8 cellular contexts compared by ENCODE assay signal in genomic region chr2:216632952-216633615, GRCh38. TPM values are rescaled to one million over a fixed set of nuclear protein-coding genes. Genes with fewer than 3 reads are reported as not detected.
DNase-seq lines count a peak whose midpoint lies in the region; ATAC-seq, FAIRE-seq and TF ChIP-seq lines count a peak whose summit lies in the region.

Gene IGFBP2 (plus strand): TSS chr2:216633420. CDS start chr2:216633524, 104 bp downstream.

- peaks cover 79% of the 10 kb centered on the region for H3K4me1 Mint-ChIP-seq in brain
- peaks cover 27 to 31% of the 10 kb centered on the region in 2 donors for H3K4me1 Mint-ChIP-seq in immature natural killer cell

- peaks cover 30% of the 10 kb centered on the region for H3K36me3 Mint-ChIP-seq in brain
- H3K36me3 Mint-ChIP-seq in immature natural killer cell: peaks cover 0 to 4% (median 4%) of the 10 kb centered on the region in 3 donors

- DNase-seq in AG04450 (ENCODE audit: low read depth, low spot score): no peak
- peak; percentile 26 for DNase-seq in NOMO-1 treated with dmso at 0.1 percent for 144 hours (lab: John Stamatoyannopoulos, UW; ENCODE audit: unreplicated experiment)
- DNase-seq in immature natural killer cell: peak; percentile 15 to 34 (median 29)
- peak; percentile 33 for DNase-seq in small intestine
- DNase-seq in T1000 (lab: John Stamatoyannopoulos, UW): no peak

- CTCF ChIA-PET in AG04450 (lab: Charles Lee): interaction anchor here (1.5 kb wide), 1 partner anchor 34 kb away, joined by 3 read pairs; no protein-coding TSS in a partner anchor

- H3K9me3 ChIP-seq in AG04450 (ENCODE audit: control insufficient read depth, insufficient read depth, low read length) (no peaks in the 10 kb centered on the region; the same call in 1 of the 2 replicates), small intestine (ENCODE audit: control insufficient read depth, low read depth) (no peaks in the 10 kb centered on the region)

- no peak within 1 kb of the TSS for H3K27ac ChIP-seq in AG04450 (ENCODE audit: low read depth, low read length)
- peak within 1 kb of the TSS in 1 of 2 donors; percentile 32 for H3K27ac ChIP-seq in small intestine (ENCODE audit: low read depth in 1 of 2, low read length in 1 of 2)

- peak within 1 kb of the TSS; percentile 96 to 99 (median 98) for H3K27ac Mint-ChIP-seq in brain
- peak within 1 kb of the TSS in 1 of 6 donors; percentile 77 for H3K27ac Mint-ChIP-seq in immature natural killer cell

- no peak for TF ChIP-seq CTCF in AG04450 (IDR thresholded peaks at IDR 0.05; ENCODE audit: low read depth, low read length)
- TF ChIP-seq CTCF in brain (conservative IDR thresholded peaks at IDR 0.05): no peak

- H3K4me3 ChIP-seq in AG04450 (ENCODE audit: low read depth, low read length) (peak within 1 kb of the TSS; percentile 63), small intestine (ENCODE audit: low read depth in 1 of 2, low read length in 2 of 2) (peak within 1 kb of the TSS; percentile 37 to 57)

- WGBS in small intestine, 3 donors: 1% methylated on average over 35 to 70 of the region's 70 CpGs

- no peaks in the 10 kb centered on the region for H3K36me3 ChIP-seq in small intestine (ENCODE audit: control insufficient read depth in 2 of 2, insufficient read depth in 2 of 2, low read length in 2 of 2)

- H3K4me1 ChIP-seq in small intestine (ENCODE audit: control insufficient read depth in 2 of 2, insufficient read depth in 1 of 2, low read depth in 1 of 2, low read length in 1 of 2): peaks cover 0 to 5% of the 10 kb centered on the region in 2 donors

- POLR2A ChIA-PET in AG04450 (lab: Yijun Ruan, JAX): no interaction called here

- peak; percentile 50 for ATAC-seq in GM21723 (IDR thresholded peaks at IDR 0.05; ENCODE audit: unreplicated experiment)
- ATAC-seq in GM21515 (IDR thresholded peaks at IDR 0.05; ENCODE audit: unreplicated experiment): no peak

- H3K27me3 ChIP-seq in AG04450 (ENCODE audit: control insufficient read depth, insufficient read depth, low read length) (peaks cover 24% of the 10 kb centered on the region), small intestine (ENCODE audit: control insufficient read depth in 2 of 2, insufficient read depth in 2 of 2, low read length in 2 of 2) (peaks cover 2 to 21% of the 10 kb centered on the region in 2 donors)

- H3K27me3 Mint-ChIP-seq in brain (peaks cover 22% of the 10 kb centered on the region), immature natural killer cell (ENCODE audit: low read depth in 3 of 3) (peaks cover 21 to 42% (median 25%) of the 10 kb centered on the region in 3 donors)

- H3K4me3 Mint-ChIP-seq in brain (peak within 1 kb of the TSS; percentile 98 to 100 (median 99)), immature natural killer cell (peak within 1 kb of the TSS; percentile 83 to 91 (median 88))

- peaks cover 0 to 5% (median 0%) of the 10 kb centered on the region in 5 experiments for H3K9me3 Mint-ChIP-seq in brain
- H3K9me3 Mint-ChIP-seq in immature natural killer cell: peaks cover 0 to 6% (median 0%) of the 10 kb centered on the region in 6 donors

- FAIRE-seq in small intestine (lab: Jason Lieb, UNC): no peak

RNA-seq across cellular contexts. Expression of gene IGFBP2, which starts in this region (rescaled TPM):
- 25.2 and 41.7 TPM in 2 replicates for polyA plus RNA-seq in AG04450 (2011; rRNA removed)
- polyA minus RNA-seq in AG04450 (2011; rRNA and poly(A)+ RNA removed): 4.3 and 8.8 TPM in 2 replicates
- 233 TPM for polyA plus RNA-seq in brain (ENCODE audit: insufficient read depth, low read depth, low replicate concordance)
- polyA plus RNA-seq in immature natural killer cell: under 1 TPM in 2 of 3 donors, not detected in 1; 0.66 to 0.70 TPM
- polyA plus RNA-seq in small intestine: 10 to 100 TPM in 2 of 3 donors, 1 to 10 TPM in 1; 9.8 to 98.7 (median 14.1) TPM

Comparison
In these comparisons a context has a peak if more than half of its experiments do, and no peak if none do; other contexts are left out.
1. RNA of gene IGFBP2 (polyA plus RNA-seq): 233 TPM in brain (single experiment), 25.2 to 41.7 TPM in AG04450 and 9.8 to 98.7 TPM in small intestine; 0.66 to 0.70 TPM in immature natural killer cell; every median in the first group is over 4 times any median in the second.
2. Peak in DNase-seq in immature natural killer cell; RNA of the gene not detected or under 1 TPM.
3. DNase-seq: peak in NOMO-1 treated with dmso at 0.1 percent for 144 hours (single experiment) and small intestine (single experiment); none in AG04450 (single experiment) and T1000 (single experiment).